ENCODE assay signal across 2 cellular contexts in genomic region chr12:1962432-1963020, GRCh38.
TF ChIP-seq lines count a peak whose summit lies in the region.

No MANE protein-coding gene starts in this region.

TF ChIP-seq in HepG2, 621 proteins besides CTCF, POLR2A, EP300 and RAD21:
- TF ChIP-seq ZBTB7A (CRISPR knock-in tag; IDR thresholded peaks at IDR 0.05) (no peak), ZBTB38 (CRISPR knock-in tag; IDR thresholded peaks at IDR 0.05) (no peak), MAFF (IDR thresholded peaks at IDR 0.05; ENCODE audit: low read depth, low read length) (peak; percentile 44; the same call in 1 of the 2 replicates), MAFK (conservative IDR thresholded peaks at IDR 0.05 in 1 of 2, IDR thresholded peaks at IDR 0.05 in 1 of 2; ENCODE audit: low read length in 2 of 2) (peak; percentile 33 to 72; a peak in 2 of 4 replicates)
- TF ChIP-seq, protein P1, sequence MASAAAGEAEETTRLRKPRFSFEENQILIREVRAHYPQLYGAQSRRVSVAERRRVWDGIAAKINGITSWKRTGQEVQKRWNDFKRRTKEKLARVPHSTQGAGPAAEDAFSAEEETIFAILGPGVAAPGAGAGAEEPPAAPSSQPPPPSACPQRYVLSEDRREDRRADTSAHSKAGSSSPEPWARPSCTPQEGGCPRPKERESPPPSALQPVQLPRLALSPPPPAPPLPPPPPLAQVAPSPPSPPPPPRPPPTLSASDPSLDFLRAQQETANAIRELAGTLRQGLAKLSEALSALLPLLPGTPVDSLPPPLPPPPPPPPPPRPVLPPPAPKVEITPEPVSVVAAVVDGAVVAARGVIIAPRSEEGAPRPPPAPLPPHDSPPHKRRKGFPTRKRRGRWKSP (CRISPR knock-in tag; IDR thresholded peaks at IDR 0.05): no peak
TF ChIP-seq in HepG2: peak in this region for 2.

TF ChIP-seq in K562, 482 proteins besides CTCF, POLR2A, EP300 and RAD21:
- TF ChIP-seq ZNF316 (IDR thresholded peaks at IDR 0.05) (peak; percentile 71), C11orf30 (IDR thresholded peaks at IDR 0.05; ENCODE audit: low read depth) (peak; percentile 38; the same call in 1 of the 2 replicates), HDAC2 (IDR thresholded peaks at IDR 0.05) (no peak), FOXA1 (IDR thresholded peaks at IDR 0.05; ENCODE audit: borderline replicate concordance) (no peak)
